Comparison of ENCODE assay signal across 37 cellular contexts in genomic region chr20:57176842-57177241, GRCh38.
"Had no signal": no experiment of that assay in that cellular context is flagged by ENCODE, and none has a peak within 500 bp of the region (broad histone marks: within the 10 kb centered on the region; RNA-seq: fewer than 3 reads in every experiment).

No MANE protein-coding gene starts in this region.

- H3K9me3 ChIP-seq: adrenal gland, body of pancreas, breast epithelium had no signal

- H3K27ac ChIP-seq: adrenal gland, body of pancreas, brain microvascular endothelial cell, breast epithelium, VCaP had no signal

- H3K4me1 ChIP-seq: adrenal gland, body of pancreas, breast epithelium had no signal

- H3K36me3 ChIP-seq: adrenal gland, brain microvascular endothelial cell, breast epithelium had no signal

- H3K4me3 ChIP-seq: adrenal gland, body of pancreas, breast epithelium had no signal

- H3K36me3 Mint-ChIP-seq: activated CD4-positive, alpha-beta memory T cell treated with anti-CD3 and anti-CD28 coated beads for 36 hours; activated naive CD4-positive, alpha-beta T cell treated with anti-CD3 and anti-CD28 coated beads, Interleukin-2, amount 50 U/mL, for 72 hours; activated naive CD8-positive, alpha-beta T cell treated with anti-CD3 and anti-CD28 coated beads for 36 hours had no signal

- H3K9me3 Mint-ChIP-seq: activated B cell treated with CpG ODN at 0.5 μM for 24 hours; activated CD4-positive, alpha-beta memory T cell treated with anti-CD3 and anti-CD28 coated beads for 36 hours; activated CD4-positive, alpha-beta T cell treated with anti-CD3 and anti-CD28 coated beads, Interleukin-2, amount 10 ng/mL, durations not matched to agents 24 days and 14 days; activated CD8-positive, alpha-beta T cell treated with anti-CD3 and anti-CD28 coated beads for 36 hours; activated naive CD4-positive, alpha-beta T cell treated with anti-CD3 and anti-CD28 coated beads for 36 hours; activated naive CD4-positive, alpha-beta T cell treated with anti-CD3 and anti-CD28 coated beads, Interleukin-2, amount 50 U/mL, for 72 hours; activated naive CD8-positive, alpha-beta T cell treated with anti-CD3 and anti-CD28 coated beads for 36 hours; activated T-cell treated with anti-CD3 and anti-CD28 coated beads, Interleukin-2, amount 50 U/mL, for 4 hours; activated T-cell treated with anti-CD3 and anti-CD28 coated beads, Interleukin-2, amount 50 U/mL, for 72 hours; activated T-helper 1 cell treated with anti-CD3 and anti-CD28 coated beads, Interleukin-12 subunit alpha, Interleukin-12 subunit beta, Interleukin-2, Interleukin-4 antibody, amounts not matched to agents 30 ng/mL and 10 ng/mL and 1 ng/mL, durations not matched to agents 14 hours and 24 hours and 36 hours; activated T-helper 17 cell treated with anti-CD3 and anti-CD28 coated beads, Interleukin-2, amount 50 U/mL, for 72 hours; T-helper 1 cell treated with Interleukin-12 subunit alpha and Interleukin-12 subunit beta and Interleukin-4 antibody, amounts not matched to agents 30 μg/mL and 1 μg/mL, for 36 hours; T-helper 2 cell treated with Interferon-gamma antibody and Interleukin-4, amounts not matched to agents 5 μg/mL and 100 μg/mL, for 36 hours had no signal

- ATAC-seq: activated CD8-positive, alpha-beta T cell treated with anti-CD3 and anti-CD28 coated beads for 36 hours; activated naive CD4-positive, alpha-beta T cell treated with anti-CD3 and anti-CD28 coated beads, Interleukin-2, amount 50 U/mL, for 72 hours; activated T-cell treated with anti-CD3 and anti-CD28 coated beads, Interleukin-2, amount 50 U/mL, for 4 hours; activated T-cell treated with anti-CD3 and anti-CD28 coated beads, Interleukin-2, amount 50 U/mL, for 72 hours; activated T-helper 17 cell treated with anti-CD3 and anti-CD28 coated beads, Interleukin-2, amount 50 U/mL, for 72 hours; body of pancreas had no signal

- DNase-seq: activated B cell treated with CpG ODN at 0.5 μM for 24 hours; activated CD4-positive, alpha-beta memory T cell treated with anti-CD3 and anti-CD28 coated beads for 36 hours; activated CD4-positive, alpha-beta T cell treated with anti-CD3 and anti-CD28 coated beads for 4 hours; activated CD4-positive, alpha-beta T cell treated with anti-CD3 and anti-CD28 coated beads, Interleukin-2, amount 10 ng/mL, durations not matched to agents 24 days and 14 days; activated CD4-positive, alpha-beta T cell treated with anti-CD3 and anti-CD28 coated beads, Interleukin-2, amount 50 U/mL, for 1 hour; activated CD4-positive, alpha-beta T cell treated with anti-CD3 and anti-CD28 coated beads, Interleukin-2, amount 50 U/mL, for 4 hours; activated CD4-positive, CD25-positive, alpha-beta regulatory T cell treated with anti-CD3 and anti-CD28 coated beads, Interleukin-2, amount 50 U/mL, for 72 hours; activated CD8-positive, alpha-beta memory T cell treated with anti-CD3 and anti-CD28 coated beads, Interleukin-2, amount 50 U/mL, for 4 hours; activated CD8-positive, alpha-beta T cell treated with anti-CD3 and anti-CD28 coated beads for 36 hours; activated effector memory CD4-positive, alpha-beta T cell treated with anti-CD3 and anti-CD28 coated beads, Interleukin-2, amount 50 U/mL, for 16 hours; activated gamma-delta T cell treated with Interleukin-2 at 50 U/mL for 16 hours; activated naive CD4-positive, alpha-beta T cell; activated naive CD4-positive, alpha-beta T cell treated with anti-CD3 and anti-CD28 coated beads for 36 hours; activated naive CD4-positive, alpha-beta T cell treated with anti-CD3 and anti-CD28 coated beads, Interleukin-2, amount 50 U/mL, for 16 hours; activated naive CD8-positive, alpha-beta T cell treated with anti-CD3 and anti-CD28 coated beads for 36 hours; activated T-cell treated with anti-CD3 and anti-CD28 coated beads for 4 hours; activated T-cell treated with anti-CD3 and anti-CD28 coated beads, Interleukin-2, amount 50 U/mL, for 1 hour; activated T-cell treated with anti-CD3 and anti-CD28 coated beads, Interleukin-2, amount 50 U/mL, for 4 hours; activated T-cell treated with anti-CD3 and anti-CD28 coated beads, Interleukin-2, amount 50 U/mL, for 72 hours; adrenal gland; amniotic stem cell; aorta; body of pancreas; brain microvascular endothelial cell; central memory CD4-positive, alpha-beta T cell; T-helper 1 cell; T-helper 2 cell; T-helper 9 cell had no signal

- H3K27me3 ChIP-seq: adrenal gland, body of pancreas, brain microvascular endothelial cell, breast epithelium had no signal

- H3K27ac Mint-ChIP-seq: activated B cell treated with CpG ODN at 0.5 μM for 24 hours; activated CD4-positive, alpha-beta memory T cell treated with anti-CD3 and anti-CD28 coated beads for 36 hours; activated CD4-positive, alpha-beta T cell treated with anti-CD3 and anti-CD28 coated beads, Interleukin-2, amount 10 ng/mL, durations not matched to agents 24 days and 14 days; activated CD8-positive, alpha-beta T cell treated with anti-CD3 and anti-CD28 coated beads for 36 hours; activated naive CD4-positive, alpha-beta T cell treated with anti-CD3 and anti-CD28 coated beads for 36 hours; activated naive CD4-positive, alpha-beta T cell treated with anti-CD3 and anti-CD28 coated beads, Interleukin-2, amount 50 U/mL, for 72 hours; activated naive CD8-positive, alpha-beta T cell treated with anti-CD3 and anti-CD28 coated beads for 36 hours; activated T-cell treated with anti-CD3 and anti-CD28 coated beads, Interleukin-2, amount 50 U/mL, for 72 hours; activated T-helper 1 cell treated with anti-CD3 and anti-CD28 coated beads, Interleukin-12 subunit alpha, Interleukin-12 subunit beta, Interleukin-2, Interleukin-4 antibody, amounts not matched to agents 30 ng/mL and 10 ng/mL and 1 ng/mL, durations not matched to agents 14 hours and 24 hours and 36 hours; activated T-helper 17 cell treated with anti-CD3 and anti-CD28 coated beads, Interleukin-2, amount 50 U/mL, for 72 hours; T-helper 1 cell treated with Interleukin-12 subunit alpha and Interleukin-12 subunit beta and Interleukin-4 antibody, amounts not matched to agents 30 μg/mL and 1 μg/mL, for 36 hours; T-helper 2 cell treated with Interferon-gamma antibody and Interleukin-4, amounts not matched to agents 5 μg/mL and 100 μg/mL, for 36 hours had no signal

- FAIRE-seq: astrocyte, TTC549 had no signal

- H3K4me3 Mint-ChIP-seq: activated B cell treated with CpG ODN at 0.5 μM for 24 hours; activated CD4-positive, alpha-beta memory T cell treated with anti-CD3 and anti-CD28 coated beads for 36 hours; activated CD4-positive, alpha-beta T cell treated with anti-CD3 and anti-CD28 coated beads, Interleukin-2, amount 10 ng/mL, durations not matched to agents 24 days and 14 days; activated CD8-positive, alpha-beta T cell treated with anti-CD3 and anti-CD28 coated beads for 36 hours; activated naive CD4-positive, alpha-beta T cell treated with anti-CD3 and anti-CD28 coated beads for 36 hours; activated naive CD8-positive, alpha-beta T cell treated with anti-CD3 and anti-CD28 coated beads for 36 hours; activated T-cell treated with anti-CD3 and anti-CD28 coated beads, Interleukin-2, amount 50 U/mL, for 4 hours; activated T-cell treated with anti-CD3 and anti-CD28 coated beads, Interleukin-2, amount 50 U/mL, for 72 hours; activated T-helper 1 cell treated with anti-CD3 and anti-CD28 coated beads, Interleukin-12 subunit alpha, Interleukin-12 subunit beta, Interleukin-2, Interleukin-4 antibody, amounts not matched to agents 30 ng/mL and 10 ng/mL and 1 ng/mL, durations not matched to agents 14 hours and 24 hours and 36 hours; activated T-helper 17 cell treated with anti-CD3 and anti-CD28 coated beads, Interleukin-2, amount 50 U/mL, for 72 hours; T-helper 1 cell treated with Interleukin-12 subunit alpha and Interleukin-12 subunit beta and Interleukin-4 antibody, amounts not matched to agents 30 μg/mL and 1 μg/mL, for 36 hours; T-helper 2 cell treated with Interferon-gamma antibody and Interleukin-4, amounts not matched to agents 5 μg/mL and 100 μg/mL, for 36 hours had no signal

- H3K4me1 Mint-ChIP-seq: activated B cell treated with CpG ODN at 0.5 μM for 24 hours; activated T-helper 17 cell treated with anti-CD3 and anti-CD28 coated beads, Interleukin-2, amount 50 U/mL, for 72 hours had no signal
